8 cellular contexts compared by ENCODE assay signal in the genomic region with DNA sequence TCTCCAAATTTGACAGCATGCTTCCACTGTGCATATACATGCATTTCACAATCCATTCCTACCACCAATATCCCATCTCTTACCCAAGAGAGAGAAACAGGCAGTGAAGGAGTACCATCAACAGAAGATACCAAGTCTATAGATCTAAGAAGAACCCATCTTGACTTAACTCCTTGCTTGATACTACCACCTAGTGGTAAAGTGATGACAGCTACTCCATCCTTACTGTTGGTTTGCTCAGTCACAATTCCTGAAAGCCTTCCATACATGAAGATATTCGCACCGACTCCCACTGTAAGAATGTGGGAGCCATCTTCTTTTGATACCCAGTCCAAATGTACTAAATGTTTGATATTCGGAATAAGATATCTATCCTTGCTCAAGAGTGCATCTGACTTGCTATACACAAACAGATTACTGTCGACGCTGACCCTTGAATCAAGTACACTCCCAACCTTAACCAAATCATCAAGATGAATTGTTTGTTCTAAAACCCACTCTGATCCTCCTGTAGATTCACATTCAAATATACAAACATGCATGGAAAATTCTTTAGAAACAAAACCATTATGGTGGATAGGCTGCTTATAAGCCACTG.
DNase-seq lines count a peak whose midpoint lies in the region; ATAC-seq and TF ChIP-seq lines count a peak whose summit lies in the region.

No MANE protein-coding gene starts in this region.

- H3K4me3 ChIP-seq in BE2C (ENCODE audit: low read depth, low read length) (no peak overlapping the region), HFF-Myc (replicated peaks; ENCODE audit: low read depth, low read length) (no peak overlapping the region)

- H3K9me3 Mint-ChIP-seq in activated T-helper 17 cell treated with anti-CD3 and anti-CD28 coated beads, Interleukin-2, amount 50 U/mL, for 72 hours: no peaks in the 10 kb centered on the region

- no peaks in the 10 kb centered on the region; the same call in none of the 2 replicates for H3K4me1 ChIP-seq in BE2C

- no peaks in the 10 kb centered on the region for H3K27me3 ChIP-seq in BE2C

- H3K9me3 ChIP-seq in BE2C: no peaks in the 10 kb centered on the region

- H3K27ac Mint-ChIP-seq in activated T-helper 17 cell treated with anti-CD3 and anti-CD28 coated beads, Interleukin-2, amount 50 U/mL, for 72 hours: no peak overlapping the region

- ATAC-seq in GM21423 (IDR thresholded peaks at IDR 0.05; ENCODE audit: unreplicated experiment): no peak
- no peak for ATAC-seq in activated T-helper 17 cell treated with anti-CD3 and anti-CD28 coated beads, Interleukin-2, amount 50 U/mL, for 72 hours (replicated peaks)

- TF ChIP-seq CTCF in BE2C (IDR thresholded peaks at IDR 0.05; ENCODE audit: low read depth, low read length) (peak; percentile 80), HFF-Myc (IDR thresholded peaks at IDR 0.05; ENCODE audit: low read depth, low read length, missing control alignments) (peak; percentile 62)

- no peaks in the 10 kb centered on the region for H3K4me1 Mint-ChIP-seq in activated T-helper 17 cell treated with anti-CD3 and anti-CD28 coated beads, Interleukin-2, amount 50 U/mL, for 72 hours

- DNase-seq in BE2C: no peak
- peak; percentile 21 for DNase-seq in HFF-Myc (ENCODE audit: extremely low read depth, low read depth)
- DNase-seq in RKO (ENCODE audit: low spot score): peak; percentile 53
- peak; percentile 15 for DNase-seq in globus pallidus (ENCODE audit: low spot score)
- DNase-seq in activated effector memory CD4-positive, alpha-beta T cell treated with anti-CD3 and anti-CD28 coated beads, Interleukin-2, amount 50 U/mL, for 16 hours: no peak
- no peak for DNase-seq in stimulated activated naive CD4-positive, alpha-beta T cell (lab: John Stamatoyannopoulos, UW)

- H3K4me3 Mint-ChIP-seq in activated T-helper 17 cell treated with anti-CD3 and anti-CD28 coated beads, Interleukin-2, amount 50 U/mL, for 72 hours: no peak overlapping the region

- no peaks in the 10 kb centered on the region for H3K27me3 Mint-ChIP-seq in activated T-helper 17 cell treated with anti-CD3 and anti-CD28 coated beads, Interleukin-2, amount 50 U/mL, for 72 hours

- peaks cover 24% of the 10 kb centered on the region for H3K36me3 ChIP-seq in BE2C

- H3K36me3 Mint-ChIP-seq in activated T-helper 17 cell treated with anti-CD3 and anti-CD28 coated beads, Interleukin-2, amount 50 U/mL, for 72 hours (ENCODE audit: low read depth): no peaks in the 10 kb centered on the region

Comparison
In these comparisons a context has a peak if more than half of its experiments do, and no peak if none do; other contexts are left out.
1. DNase-seq: peak in HFF-Myc (single experiment), RKO (single experiment) and globus pallidus (single experiment); none in BE2C (single experiment), activated effector memory CD4-positive, alpha-beta T cell treated with anti-CD3 and anti-CD28 coated beads, Interleukin-2, amount 50 U/mL, for 16 hours (single experiment) and stimulated activated naive CD4-positive, alpha-beta T cell (0 of 6).